Comparison of ENCODE assay signal across 16 cellular contexts in the genomic region with DNA sequence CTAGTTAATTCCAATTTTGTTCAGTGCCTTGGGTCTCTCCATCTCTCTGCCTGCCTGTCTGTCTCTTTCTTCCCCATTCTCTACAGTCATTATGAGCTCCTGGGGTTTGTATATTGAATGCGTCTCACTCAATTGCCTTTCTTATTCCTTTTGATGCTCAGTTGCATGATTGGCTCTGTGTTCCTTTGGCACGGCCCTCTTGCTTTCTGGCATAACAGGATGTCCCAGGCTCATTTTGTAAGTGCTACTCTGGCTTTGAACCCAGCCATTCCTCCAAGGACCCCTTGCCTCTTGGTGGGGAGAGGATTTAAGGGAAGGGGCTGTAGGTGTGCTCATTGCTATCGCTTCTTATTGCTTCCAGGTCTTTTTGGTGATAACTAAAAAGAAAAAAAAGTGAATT.
"Had no signal": no experiment of that assay in that cellular context is flagged by ENCODE, and none has a peak within 500 bp of the region (broad histone marks: within the 10 kb centered on the region; RNA-seq: fewer than 3 reads in every experiment).

No MANE protein-coding gene starts in this region.

- H3K4me3 ChIP-seq: gastrocnemius medialis, hepatocyte, transverse colon, vagina had no signal

- H3K27me3 Mint-ChIP-seq: activated CD4-positive, alpha-beta memory T cell treated with anti-CD3 and anti-CD28 coated beads, Interleukin-2, amount 10 ng/mL, durations not matched to agents 7 days and 5 days; activated CD4-positive, alpha-beta T cell treated with anti-CD3 and anti-CD28 coated beads for 36 hours; stimulated activated naive B cell treated with anti-CD40 and anti-IgM and Interleukin-4, amounts not matched to agents 10 μg/mL and 1 μg/mL and 100 μg/mL, for 72 hours had no signal

- DNase-seq: activated CD4-positive, alpha-beta memory T cell treated with anti-CD3 and anti-CD28 coated beads, Interleukin-2, amount 10 ng/mL, durations not matched to agents 7 days and 5 days; activated gamma-delta T cell; activated T-cell treated with anti-CD3 and anti-CD28 coated beads, Interleukin-2, amount 50 U/mL, for 48 hours; aorta; erythroblast; islet precursor cell; retina; stimulated activated CD4-positive, alpha-beta T cell treated with anti-CD3 and anti-CD28 coated beads, Interleukin-15, amount 100 ng/mL, for 24 hours; stimulated activated CD4-positive, alpha-beta T cell treated with anti-CD3 and anti-CD28 coated beads, Interleukin-4, amount 100 ng/mL, for 1 hour; stimulated activated naive B cell treated with anti-CD40 and anti-IgM and Interleukin-4, amounts not matched to agents 10 μg/mL and 1 μg/mL and 100 μg/mL, for 72 hours; transverse colon had no signal

- H2AFZ ChIP-seq: hepatocyte had no signal

- H3K4me3 Mint-ChIP-seq: activated CD4-positive, alpha-beta memory T cell treated with anti-CD3 and anti-CD28 coated beads, Interleukin-2, amount 10 ng/mL, durations not matched to agents 7 days and 5 days; activated CD4-positive, alpha-beta T cell treated with anti-CD3 and anti-CD28 coated beads for 36 hours; stimulated activated naive B cell treated with anti-CD40 and anti-IgM and Interleukin-4, amounts not matched to agents 10 μg/mL and 1 μg/mL and 100 μg/mL, for 72 hours had no signal

- H3K27ac ChIP-seq: neutrophil, transverse colon, vagina had no signal

- H3K4me1 ChIP-seq: transverse colon had no signal

- H3K27ac Mint-ChIP-seq: activated CD4-positive, alpha-beta memory T cell treated with anti-CD3 and anti-CD28 coated beads, Interleukin-2, amount 10 ng/mL, durations not matched to agents 7 days and 5 days; stimulated activated naive B cell treated with anti-CD40 and anti-IgM and Interleukin-4, amounts not matched to agents 10 μg/mL and 1 μg/mL and 100 μg/mL, for 72 hours had no signal

- H3K27me3 ChIP-seq: gastrocnemius medialis, hepatocyte, neutrophil, transverse colon, vagina had no signal

- H3K9me3 ChIP-seq: gastrocnemius medialis, neutrophil, transverse colon, vagina had no signal

- H3K9me3 Mint-ChIP-seq: activated CD4-positive, alpha-beta memory T cell treated with anti-CD3 and anti-CD28 coated beads, Interleukin-2, amount 10 ng/mL, durations not matched to agents 7 days and 5 days; stimulated activated naive B cell treated with anti-CD40 and anti-IgM and Interleukin-4, amounts not matched to agents 10 μg/mL and 1 μg/mL and 100 μg/mL, for 72 hours had no signal
